9 cellular contexts compared by ENCODE assay signal in the genomic region with DNA sequence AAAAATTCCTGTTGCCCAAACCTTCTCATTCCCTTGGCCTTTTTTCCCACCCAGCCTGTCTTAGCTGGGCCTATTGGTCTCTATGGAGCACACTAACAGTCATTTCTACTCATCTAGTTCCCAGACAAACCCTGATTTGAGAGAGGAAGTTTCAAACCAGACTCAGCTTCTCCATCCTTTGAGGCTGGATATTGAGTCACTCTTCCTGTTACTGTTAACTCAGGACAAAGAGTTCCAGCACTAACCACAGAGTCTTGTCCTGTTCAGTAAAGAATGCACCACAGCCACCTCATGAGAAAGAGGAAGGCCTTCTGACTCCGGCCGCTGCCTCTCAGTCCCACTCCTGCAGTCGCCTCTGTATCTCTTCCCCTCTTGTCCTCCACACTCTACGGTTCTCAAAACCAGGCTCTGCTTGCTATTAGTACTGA.
DNase-seq lines count a peak whose midpoint lies in the region; ATAC-seq, FAIRE-seq and TF ChIP-seq lines count a peak whose summit lies in the region.
"Had no signal": no experiment of that assay in that cellular context is flagged by ENCODE, and none has a peak within 500 bp of the region (broad histone marks: within the 10 kb centered on the region; RNA-seq: fewer than 3 reads in every experiment).

No MANE protein-coding gene starts in this region.

- no peak overlapping the region for H2BK120ac ChIP-seq in mesenchymal stem cell (ENCODE audit: low read depth, low read length)

- DNase-seq in AG08396 (ENCODE audit: low spot score) = peak; percentile 44
- peak; percentile 93 for DNase-seq in bronchial epithelial cell (ENCODE audit: low read depth)
- peak; percentile 100 for DNase-seq in mesenchymal stem cell
- no peak for DNase-seq in NCI-H146 (lab: John Stamatoyannopoulos, UW)
- DNase-seq in T-helper 2 cell treated with Interferon-gamma antibody and Interleukin-4, amounts not matched to agents 5 μg/mL and 100 μg/mL, for 36 hours (ENCODE audit: low spot score) = no peak
- no peak for DNase-seq in CD4-positive, alpha-beta memory T cell

- TF ChIP-seq CTCF in KMS-11 (conservative IDR thresholded peaks at IDR 0.05; ENCODE audit: low read depth, low read length) = no peak
- TF ChIP-seq CTCF in bronchial epithelial cell (IDR thresholded peaks at IDR 0.05; ENCODE audit: insufficient read depth, low read length, severe bottlenecking) = no peak

- H3K79me2 ChIP-seq in KMS-11 (ENCODE audit: insufficient read depth, low read depth) = no peaks in the 10 kb centered on the region

- H3K4me3 Mint-ChIP-seq in T-helper 2 cell treated with Interferon-gamma antibody and Interleukin-4, amounts not matched to agents 5 μg/mL and 100 μg/mL, for 36 hours = no peak overlapping the region
- H3K4me3 Mint-ChIP-seq in CD4-positive, alpha-beta memory T cell = no peak overlapping the region

- H3K23ac ChIP-seq in mesenchymal stem cell (ENCODE audit: low read length in 2 of 2) = no peak overlapping the region

- no peaks in the 10 kb centered on the region for H3K27me3 ChIP-seq in KMS-11 (ENCODE audit: insufficient read depth, low read depth)
- no peaks in the 10 kb centered on the region for H3K27me3 ChIP-seq in bronchial epithelial cell (ENCODE audit: control insufficient read depth, insufficient read depth, low read length)
- peaks cover 0 to 13% of the 10 kb centered on the region in 2 experiments for H3K27me3 ChIP-seq in mesenchymal stem cell (ENCODE audit: control insufficient read depth in 1 of 2, insufficient read depth in 1 of 2, low read length in 2 of 2)
- no peaks in the 10 kb centered on the region for H3K27me3 ChIP-seq in CD4-positive, alpha-beta memory T cell (ENCODE audit: insufficient read depth, low read length)

- H3K27ac ChIP-seq in KMS-11 = no peak overlapping the region
- H3K27ac ChIP-seq in mesenchymal stem cell (ENCODE audit: low read length, poor library complexity, severe bottlenecking) = peak overlapping the region; percentile 69
- H3K27ac ChIP-seq in CD4-positive, alpha-beta memory T cell (ENCODE audit: low read depth, low read length) = no peak overlapping the region
- H3K27ac ChIP-seq: VCaP had no signal

- no peaks in the 10 kb centered on the region for H4K20me1 ChIP-seq in KMS-11 (ENCODE audit: insufficient read depth)

- no peak overlapping the region for H3K18ac ChIP-seq in mesenchymal stem cell (ENCODE audit: low read depth in 1 of 2, low read length in 2 of 2)

- H3K36me3 Mint-ChIP-seq in T-helper 2 cell treated with Interferon-gamma antibody and Interleukin-4, amounts not matched to agents 5 μg/mL and 100 μg/mL, for 36 hours (ENCODE audit: low read depth) = no peaks in the 10 kb centered on the region
- H3K36me3 Mint-ChIP-seq in CD4-positive, alpha-beta memory T cell = no peaks in the 10 kb centered on the region

- no peaks in the 10 kb centered on the region for H3K36me3 ChIP-seq in KMS-11 (ENCODE audit: insufficient read depth)
- H3K36me3 ChIP-seq in bronchial epithelial cell (ENCODE audit: control insufficient read depth, insufficient read depth, low read length) = no peaks in the 10 kb centered on the region
- H3K36me3 ChIP-seq in mesenchymal stem cell (ENCODE audit: control insufficient read depth in 1 of 2, insufficient read depth in 2 of 2, low read depth in 1 of 2, low read length in 2 of 2) = no peaks in the 10 kb centered on the region
- H3K36me3 ChIP-seq in CD4-positive, alpha-beta memory T cell (ENCODE audit: insufficient read depth, low read length) = no peaks in the 10 kb centered on the region

- H2BK5ac ChIP-seq in mesenchymal stem cell (ENCODE audit: low read depth, low read length, poor library complexity, severe bottlenecking) = no peak overlapping the region

- CTCF ChIA-PET in CD4-positive, alpha-beta memory T cell (lab: Charles Lee; ENCODE audit: partially characterized antibody) = no interaction called here

- H2BK15ac ChIP-seq in mesenchymal stem cell (ENCODE audit: low read depth, poor library complexity, severe bottlenecking) = no peak overlapping the region

- FAIRE-seq in bronchial epithelial cell (lab: Jason Lieb, UNC) = no peak

- no peaks in the 10 kb centered on the region for H3K9me3 Mint-ChIP-seq in T-helper 2 cell treated with Interferon-gamma antibody and Interleukin-4, amounts not matched to agents 5 μg/mL and 100 μg/mL, for 36 hours
- H3K9me3 Mint-ChIP-seq in CD4-positive, alpha-beta memory T cell = no peaks in the 10 kb centered on the region

- H3K27ac Mint-ChIP-seq in T-helper 2 cell treated with Interferon-gamma antibody and Interleukin-4, amounts not matched to agents 5 μg/mL and 100 μg/mL, for 36 hours = no peak overlapping the region
- H3K27ac Mint-ChIP-seq in CD4-positive, alpha-beta memory T cell = no peak overlapping the region

- no peak overlapping the region for H2AK5ac ChIP-seq in mesenchymal stem cell (ENCODE audit: low read length, severe bottlenecking)

- intact Hi-C loops in CD4-positive, alpha-beta memory T cell (cut with micrococcal nuclease) = no loop called here

- no peaks in the 10 kb centered on the region for H3K27me3 Mint-ChIP-seq in T-helper 2 cell treated with Interferon-gamma antibody and Interleukin-4, amounts not matched to agents 5 μg/mL and 100 μg/mL, for 36 hours (ENCODE audit: low read depth)
- H3K27me3 Mint-ChIP-seq in CD4-positive, alpha-beta memory T cell = peaks cover 0 to 2% of the 10 kb centered on the region in 2 donors

- H3K14ac ChIP-seq in mesenchymal stem cell (ENCODE audit: low read length in 2 of 2) = no peak overlapping the region

- H3K9ac ChIP-seq in KMS-11 (no peak overlapping the region), mesenchymal stem cell (ENCODE audit: low read length) (no peak overlapping the region)

- H4K8ac ChIP-seq in mesenchymal stem cell (ENCODE audit: low read length) = peak overlapping the region; percentile 19

- H3K4me1 ChIP-seq in KMS-11 (ENCODE audit: low read depth, poor library complexity, severe bottlenecking) (peaks cover 72% of the 10 kb centered on the region), mesenchymal stem cell (ENCODE audit: control insufficient read depth, insufficient read depth, low read depth, low read length) (peaks cover 5% of the 10 kb centered on the region)
- H3K4me1 ChIP-seq in CD4-positive, alpha-beta memory T cell (ENCODE audit: insufficient read depth, low read length) = no peaks in the 10 kb centered on the region

- H3K4me2 ChIP-seq in KMS-11 (peak overlapping the region; percentile 56; the same call in 1 of the 2 replicates), mesenchymal stem cell (ENCODE audit: low read length, poor library complexity, severe bottlenecking) (no peak overlapping the region)

- WGBS in mesenchymal stem cell = 0% methylated on average over 3 of the region's 4 CpGs

- no peak overlapping the region for H2BK12ac ChIP-seq in mesenchymal stem cell (ENCODE audit: low read length in 2 of 2)

- no peak overlapping the region for H3K4me3 ChIP-seq in KMS-11 (IDR thresholded peaks at IDR 0.05; ENCODE audit: insufficient read depth, low read depth, low read length)
- H3K4me3 ChIP-seq in bronchial epithelial cell (ENCODE audit: low read depth, low read length) = no peak overlapping the region
- no peak overlapping the region for H3K4me3 ChIP-seq in mesenchymal stem cell (ENCODE audit: insufficient read depth in 1 of 2, low read depth in 1 of 2, low read length in 2 of 2)
- no peak overlapping the region for H3K4me3 ChIP-seq in CD4-positive, alpha-beta memory T cell (ENCODE audit: low read length in 2 of 2)

- H2AFZ ChIP-seq in KMS-11 (ENCODE audit: low read depth) = peak overlapping the region; percentile 4; the same call in 1 of the 2 replicates
- H2AFZ ChIP-seq in mesenchymal stem cell (ENCODE audit: low read depth, low read length) = no peak overlapping the region

- no peak overlapping the region for H4K91ac ChIP-seq in mesenchymal stem cell (ENCODE audit: low read length)

- no peaks in the 10 kb centered on the region for H3K9me3 ChIP-seq in mesenchymal stem cell (ENCODE audit: control insufficient read depth, low read length)
- H3K9me3 ChIP-seq in CD4-positive, alpha-beta memory T cell (ENCODE audit: control insufficient read depth in 1 of 2, low read length in 2 of 2) = no peaks in the 10 kb centered on the region

- H3K4ac ChIP-seq in mesenchymal stem cell (ENCODE audit: low read depth in 1 of 2, low read length in 2 of 2) = no peak overlapping the region

- POLR2A ChIA-PET in CD4-positive, alpha-beta memory T cell (lab: Charles Lee; ENCODE audit: partially characterized antibody) = interaction anchor here (0.7 kb wide), 1 partner anchor 381 kb away, joined by 3 read pairs; no protein-coding TSS in a partner anchor

- peaks cover 7% of the 10 kb centered on the region for H3K4me1 Mint-ChIP-seq in T-helper 2 cell treated with Interferon-gamma antibody and Interleukin-4, amounts not matched to agents 5 μg/mL and 100 μg/mL, for 36 hours (ENCODE audit: low read depth)
- peaks cover 0 to 1% (median 0%) of the 10 kb centered on the region in 4 donors for H3K4me1 Mint-ChIP-seq in CD4-positive, alpha-beta memory T cell

- ATAC-seq in HG03025 (IDR thresholded peaks at IDR 0.05; ENCODE audit: low FRiP score, unreplicated experiment) = no peak

- H3K79me1 ChIP-seq in mesenchymal stem cell (replicated peaks; ENCODE audit: low read length, poor library complexity, severe bottlenecking) = no peaks in the 10 kb centered on the region

Comparison
In these comparisons a context has a peak if more than half of its experiments do, and no peak if none do; other contexts are left out.
1. DNase-seq: peak in AG08396 (single experiment), bronchial epithelial cell (single experiment) and mesenchymal stem cell (single experiment); none in NCI-H146 (single experiment), T-helper 2 cell treated with Interferon-gamma antibody and Interleukin-4, amounts not matched to agents 5 μg/mL and 100 μg/mL, for 36 hours (single experiment) and CD4-positive, alpha-beta memory T cell (0 of 5).